16 cellular contexts compared by ENCODE assay signal in the genomic region with DNA sequence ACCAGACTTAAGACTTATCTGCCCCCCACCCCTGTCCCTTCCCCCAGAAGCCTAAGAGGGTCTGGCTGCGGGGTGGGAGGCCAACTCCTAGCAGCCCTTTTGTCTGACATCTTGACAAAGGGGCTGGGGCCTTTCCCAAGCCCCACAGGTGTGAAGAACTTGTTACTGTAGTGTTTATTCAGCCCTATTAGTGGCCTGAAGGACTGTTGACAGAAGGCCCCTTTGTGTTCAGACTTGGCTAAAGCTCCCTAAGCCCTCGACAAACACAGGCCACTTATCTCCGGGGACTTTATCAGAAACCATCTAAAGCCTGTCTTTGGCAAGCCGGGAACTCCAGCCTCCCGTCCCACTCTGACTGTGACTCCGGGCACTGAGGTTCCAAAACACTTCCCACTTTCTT.
A peak's percentile ranks its signal among the peaks of the same experiment; 100 is the strongest.
DNase-seq lines count a peak whose midpoint lies in the region; TF ChIP-seq lines count a peak whose summit lies in the region.
"Had no signal": no experiment of that assay in that cellular context is flagged by ENCODE, and none has a peak within 500 bp of the region (broad histone marks: within the 10 kb centered on the region; RNA-seq: fewer than 3 reads in every experiment).

No MANE protein-coding gene starts in this region.

- peaks cover 57% of the 10 kb centered on the region for H3K4me1 Mint-ChIP-seq in endodermal cell
- H3K4me1 Mint-ChIP-seq in progenitor cell of endocrine pancreas (ENCODE audit: low read depth): peaks cover 27% of the 10 kb centered on the region

- H3K4me3 ChIP-seq in endodermal cell (ENCODE audit: low read length) (no peak overlapping the region), coronary artery (no peak overlapping the region), right atrium auricular region (no peak overlapping the region)
- H3K4me3 ChIP-seq: left ventricle myocardium inferior, MG63, smooth muscle cell had no signal

- H3K36me3 Mint-ChIP-seq in endodermal cell (ENCODE audit: low read depth) (peaks cover 8% of the 10 kb centered on the region), progenitor cell of endocrine pancreas (ENCODE audit: insufficient read depth) (no peaks in the 10 kb centered on the region)

- DNase-seq in DMS79 treated with DMSO at 0.1 percent for 48 hours (lab: John Stamatoyannopoulos, UW) (peak; percentile 43), NCI-H2196 (lab: John Stamatoyannopoulos, UW; ENCODE audit: unreplicated experiment) (peak; percentile 11), endodermal cell (peak; percentile 88), progenitor cell of endocrine pancreas (ENCODE audit: low spot score, unreplicated experiment) (no peak), cardiac septum (ENCODE audit: low spot score) (no peak), coronary artery (ENCODE audit: low spot score) (no peak), right atrium auricular region (ENCODE audit: low spot score) (no peak), iPS-NIHi7 (ENCODE audit: extremely low spot score) (no peak)
- DNase-seq: DMS153, left ventricle myocardium inferior, MG63, NCI-H526, T-helper 9 cell had no signal

- H3K36me3 ChIP-seq in endodermal cell (ENCODE audit: control insufficient read depth, insufficient read depth, low read length) (peaks cover 8% of the 10 kb centered on the region), right atrium auricular region (no peaks in the 10 kb centered on the region)
- H3K36me3 ChIP-seq: left ventricle myocardium inferior, MG63 had no signal

- TF ChIP-seq CTCF in endodermal cell (conservative IDR thresholded peaks at IDR 0.05) (no peak), progenitor cell of endocrine pancreas (IDR thresholded peaks at IDR 0.05; ENCODE audit: unreplicated experiment) (no peak), coronary artery (IDR thresholded peaks at IDR 0.05) (no peak), right atrium auricular region (IDR thresholded peaks at IDR 0.05) (no peak)

- H3K9ac ChIP-seq in endodermal cell (ENCODE audit: extremely low read depth, low read length, poor library complexity, severe bottlenecking): peak overlapping the region; percentile 54

- peaks cover 9% of the 10 kb centered on the region for H3K9me3 Mint-ChIP-seq in endodermal cell
- H3K9me3 Mint-ChIP-seq in progenitor cell of endocrine pancreas (ENCODE audit: low read depth): peaks cover 3% of the 10 kb centered on the region
- H3K9me3 Mint-ChIP-seq: activated T-helper 1 cell treated with anti-CD3 and anti-CD28 coated beads, Interleukin-12 subunit alpha, Interleukin-12 subunit beta, Interleukin-2, Interleukin-4 antibody, amounts not matched to agents 30 ng/mL and 10 ng/mL and 1 ng/mL, durations not matched to agents 14 hours and 24 hours and 36 hours; neural crest cell had no signal

- H3K9me3 ChIP-seq in endodermal cell (ENCODE audit: control insufficient read depth, low read length) (peaks cover 6% of the 10 kb centered on the region), right atrium auricular region (no peaks in the 10 kb centered on the region)
- H3K9me3 ChIP-seq: left ventricle myocardium inferior, MG63 had no signal

- H3K4me3 Mint-ChIP-seq in endodermal cell (peak overlapping the region; percentile 18), progenitor cell of endocrine pancreas (ENCODE audit: low read depth) (no peak overlapping the region)
- H3K4me3 Mint-ChIP-seq: activated T-helper 1 cell treated with anti-CD3 and anti-CD28 coated beads, Interleukin-12 subunit alpha, Interleukin-12 subunit beta, Interleukin-2, Interleukin-4 antibody, amounts not matched to agents 30 ng/mL and 10 ng/mL and 1 ng/mL, durations not matched to agents 14 hours and 24 hours and 36 hours had no signal

- H3K27me3 ChIP-seq in endodermal cell (ENCODE audit: control insufficient read depth, insufficient read depth, low read length, poor library complexity, severe bottlenecking): no peaks in the 10 kb centered on the region
- no peaks in the 10 kb centered on the region for H3K27me3 ChIP-seq in right atrium auricular region
- H3K27me3 ChIP-seq: MG63 had no signal

- peak overlapping the region; percentile 95 for H3K27ac Mint-ChIP-seq in endodermal cell
- peak overlapping the region; percentile 97 for H3K27ac Mint-ChIP-seq in progenitor cell of endocrine pancreas
- H3K27ac Mint-ChIP-seq: activated T-helper 1 cell treated with anti-CD3 and anti-CD28 coated beads, Interleukin-12 subunit alpha, Interleukin-12 subunit beta, Interleukin-2, Interleukin-4 antibody, amounts not matched to agents 30 ng/mL and 10 ng/mL and 1 ng/mL, durations not matched to agents 14 hours and 24 hours and 36 hours had no signal

- H3K27me3 Mint-ChIP-seq in endodermal cell (ENCODE audit: insufficient read depth): peaks cover 70% of the 10 kb centered on the region
- peaks cover 87% of the 10 kb centered on the region for H3K27me3 Mint-ChIP-seq in progenitor cell of endocrine pancreas

- H3K4me1 ChIP-seq in endodermal cell (ENCODE audit: control insufficient read depth, insufficient read depth, low read length): peaks cover 26% of the 10 kb centered on the region
- peaks cover 0 to 44% of the 10 kb centered on the region in 2 donors for H3K4me1 ChIP-seq in right atrium auricular region
- H3K4me1 ChIP-seq: left ventricle myocardium inferior had no signal

- intact Hi-C loops in cardiac septum (cut with DNase I): no loop called here

- peak overlapping the region; percentile 67 for H3K27ac ChIP-seq in endodermal cell (ENCODE audit: low read depth, low read length)
- H3K27ac ChIP-seq in coronary artery: no peak overlapping the region
- no peak overlapping the region for H3K27ac ChIP-seq in right atrium auricular region
- H3K27ac ChIP-seq: left ventricle myocardium inferior had no signal

- 6 to 47% methylated on average over 2 to 6 of the region's 6 CpGs for WGBS in endodermal cell (ENCODE audit: insufficient coverage in 1 of 2, insufficient read length in 1 of 2), 2 experiments

Comparison
In these comparisons a context has a peak if more than half of its experiments do, and no peak if none do; other contexts are left out.
1. DNase-seq: peak in DMS79 treated with DMSO at 0.1 percent for 48 hours (single experiment), NCI-H2196 (single experiment) and endodermal cell (single experiment); none in progenitor cell of endocrine pancreas (single experiment), cardiac septum (single experiment), coronary artery (single experiment), right atrium auricular region (single experiment) and iPS-NIHi7 (single experiment).